ENCODE assay signal across 1 cellular context in the genomic region with DNA sequence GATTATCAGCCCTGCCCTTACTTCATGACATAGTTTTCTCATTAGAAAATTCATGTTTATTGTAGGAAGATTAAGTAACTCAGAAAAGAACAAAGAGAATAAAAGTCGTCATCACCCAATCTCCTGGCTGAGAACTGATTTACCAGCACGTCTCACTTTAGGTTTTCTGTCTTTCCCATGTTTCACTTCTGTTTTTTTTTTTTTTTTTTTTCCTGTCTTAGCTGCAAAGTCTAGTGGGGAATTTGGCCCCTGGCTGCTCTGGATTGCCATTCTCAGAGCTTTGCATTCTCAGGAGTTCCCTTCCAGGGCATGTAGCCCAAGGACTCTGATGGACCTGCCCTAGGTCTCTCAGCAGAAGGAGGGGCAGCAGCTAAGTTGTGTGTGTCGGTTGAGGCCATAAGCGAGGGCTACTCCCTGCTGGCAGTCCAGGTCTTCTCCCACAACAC.
A peak's percentile ranks its signal among the peaks of the same experiment; 100 is the strongest.
TF ChIP-seq lines count a peak whose summit lies in the region.

No MANE protein-coding gene starts in this region.

TF ChIP-seq in GM12878, 131 proteins besides CTCF, POLR2A, EP300 and RAD21 (continued from another document):
- TF ChIP-seq, protein P1, sequence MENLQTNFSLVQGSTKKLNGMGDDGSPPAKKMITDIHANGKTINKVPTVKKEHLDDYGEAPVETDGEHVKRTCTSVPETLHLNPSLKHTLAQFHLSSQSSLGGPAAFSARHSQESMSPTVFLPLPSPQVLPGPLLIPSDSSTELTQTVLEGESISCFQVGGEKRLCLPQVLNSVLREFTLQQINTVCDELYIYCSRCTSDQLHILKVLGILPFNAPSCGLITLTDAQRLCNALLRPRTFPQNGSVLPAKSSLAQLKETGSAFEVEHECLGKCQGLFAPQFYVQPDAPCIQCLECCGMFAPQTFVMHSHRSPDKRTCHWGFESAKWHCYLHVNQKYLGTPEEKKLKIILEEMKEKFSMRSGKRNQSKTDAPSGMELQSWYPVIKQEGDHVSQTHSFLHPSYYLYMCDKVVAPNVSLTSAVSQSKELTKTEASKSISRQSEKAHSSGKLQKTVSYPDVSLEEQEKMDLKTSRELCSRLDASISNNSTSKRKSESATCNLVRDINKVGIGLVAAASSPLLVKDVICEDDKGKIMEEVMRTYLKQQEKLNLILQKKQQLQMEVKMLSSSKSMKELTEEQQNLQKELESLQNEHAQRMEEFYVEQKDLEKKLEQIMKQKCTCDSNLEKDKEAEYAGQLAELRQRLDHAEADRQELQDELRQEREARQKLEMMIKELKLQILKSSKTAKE (IDR thresholded peaks at IDR 0.05; ENCODE audit: low read depth, poor library complexity, severe bottlenecking) = peak; percentile 39
- TF ChIP-seq MXI1 (IDR thresholded peaks at IDR 0.05; ENCODE audit: low read depth, low read length) (no peak), IKZF2 (IDR thresholded peaks at IDR 0.05) (peak; percentile 72 to 78), EED (IDR thresholded peaks at IDR 0.05; ENCODE audit: low read depth) (peak; percentile 62), FOXM1 (IDR thresholded peaks at IDR 0.05; ENCODE audit: low read depth, low read length) (no peak)
- TF ChIP-seq, protein P2, sequence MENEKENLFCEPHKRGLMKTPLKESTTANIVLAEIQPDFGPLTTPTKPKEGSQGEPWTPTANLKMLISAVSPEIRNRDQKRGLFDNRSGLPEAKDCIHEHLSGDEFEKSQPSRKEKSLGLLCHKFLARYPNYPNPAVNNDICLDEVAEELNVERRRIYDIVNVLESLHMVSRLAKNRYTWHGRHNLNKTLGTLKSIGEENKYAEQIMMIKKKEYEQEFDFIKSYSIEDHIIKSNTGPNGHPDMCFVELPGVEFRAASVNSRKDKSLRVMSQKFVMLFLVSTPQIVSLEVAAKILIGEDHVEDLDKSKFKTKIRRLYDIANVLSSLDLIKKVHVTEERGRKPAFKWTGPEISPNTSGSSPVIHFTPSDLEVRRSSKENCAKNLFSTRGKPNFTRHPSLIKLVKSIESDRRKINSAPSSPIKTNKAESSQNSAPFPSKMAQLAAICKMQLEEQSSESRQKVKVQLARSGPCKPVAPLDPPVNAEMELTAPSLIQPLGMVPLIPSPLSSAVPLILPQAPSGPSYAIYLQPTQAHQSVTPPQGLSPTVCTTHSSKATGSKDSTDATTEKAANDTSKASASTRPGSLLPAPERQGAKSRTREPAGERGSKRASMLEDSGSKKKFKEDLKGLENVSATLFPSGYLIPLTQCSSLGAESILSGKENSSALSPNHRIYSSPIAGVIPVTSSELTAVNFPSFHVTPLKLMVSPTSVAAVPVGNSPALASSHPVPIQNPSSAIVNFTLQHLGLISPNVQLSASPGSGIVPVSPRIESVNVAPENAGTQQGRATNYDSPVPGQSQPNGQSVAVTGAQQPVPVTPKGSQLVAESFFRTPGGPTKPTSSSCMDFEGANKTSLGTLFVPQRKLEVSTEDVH (IDR thresholded peaks at IDR 0.05; ENCODE audit: low read depth, partially characterized antibody) = no peak
- TF ChIP-seq, protein P3, sequence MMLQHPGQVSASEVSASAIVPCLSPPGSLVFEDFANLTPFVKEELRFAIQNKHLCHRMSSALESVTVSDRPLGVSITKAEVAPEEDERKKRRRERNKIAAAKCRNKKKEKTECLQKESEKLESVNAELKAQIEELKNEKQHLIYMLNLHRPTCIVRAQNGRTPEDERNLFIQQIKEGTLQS (IDR thresholded peaks at IDR 0.05; ENCODE audit: borderline replicate concordance, extremely low read depth, low read depth, low read length) = no peak
